10 cellular contexts compared by ENCODE assay signal in the genomic region with DNA sequence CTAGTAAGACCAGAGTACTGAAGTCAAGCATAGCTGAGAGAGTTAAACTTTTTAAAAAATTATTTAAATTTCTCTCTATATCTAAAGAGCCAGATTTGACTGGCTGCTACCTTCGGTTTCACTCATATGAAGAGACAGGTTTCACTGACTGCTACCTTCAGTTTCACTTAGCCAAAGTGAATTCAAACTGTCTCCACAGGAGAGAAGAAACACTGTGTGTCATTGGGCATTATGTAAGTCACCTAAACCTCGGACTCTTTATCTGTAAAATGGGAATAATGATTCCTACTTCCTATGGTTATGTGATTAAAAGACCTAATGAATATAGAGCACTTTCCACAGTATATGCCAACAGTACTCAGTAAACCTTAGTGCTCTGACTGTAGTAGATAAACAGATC. TPM values are rescaled to one million over a fixed set of nuclear protein-coding genes. Genes with fewer than 3 reads are reported as not detected.
DNase-seq lines count a peak whose midpoint lies in the region; ATAC-seq, FAIRE-seq and TF ChIP-seq lines count a peak whose summit lies in the region.
"Had no signal": no experiment of that assay in that cellular context is flagged by ENCODE, and none has a peak within 500 bp of the region (broad histone marks: within the 10 kb centered on the region; RNA-seq: fewer than 3 reads in every experiment).

No MANE protein-coding gene starts in this region.

- in situ Hi-C loops in GM12878 (cut with MboI): no loop called here

- RAD21 ChIA-PET in GM12878 (lab: Charles Lee; ENCODE audit: unreplicated experiment): no interaction called here

- TF ChIP-seq RAD21 in A549 (conservative IDR thresholded peaks at IDR 0.05 in 1 of 2, IDR thresholded peaks at IDR 0.05 in 1 of 2) (no peak), GM12878 (IDR thresholded peaks at IDR 0.05; ENCODE audit: insufficient read depth, low read depth, low read length) (no peak)

- no peaks in the 10 kb centered on the region for H3K9me3 Mint-ChIP-seq in glutamatergic neuron (ENCODE audit: unreplicated experiment)

- H2AFZ ChIP-seq in GM12878 (ENCODE audit: control insufficient read depth, low read depth, low read length): peak overlapping the region; percentile 83

- H3K4me3 ChIP-seq in A549 (no peak overlapping the region), GM12878 (no peak overlapping the region; the same call in 1 of the 2 replicates)

- H3K36me3 Mint-ChIP-seq in glutamatergic neuron (ENCODE audit: unreplicated experiment): no peaks in the 10 kb centered on the region

- CTCF ChIA-PET in A549 (lab: Yijun Ruan, JAX) (interaction anchor here (0.7 to 3.1 kb wide), 7 partner anchors 16 to 371 kb away, joined by 3 to 18 read pairs (median 3); partner anchors contain the start of gene MET), GM12878 (lab: Yijun Ruan, JAX) (interaction anchor here (0.7 to 1.2 kb wide), 2 partner anchors 39 to 82 kb away, joined by 4 read pairs; no protein-coding TSS in a partner anchor)

- no TSS peak for BruUV-seq in GM12878 (replicated peaks; lab: Mats Ljungman, UMichigan)

- peaks cover 5% of the 10 kb centered on the region for H3K4me1 Mint-ChIP-seq in glutamatergic neuron (ENCODE audit: low read depth, unreplicated experiment)

- no peaks in the 10 kb centered on the region; a peak in 1 of 4 replicates for H3K27me3 ChIP-seq in GM12878 (replicated peaks in 1 of 2; ENCODE audit: control insufficient read depth in 2 of 2, insufficient read depth in 2 of 2, low read length in 1 of 2)

- H3K4me2 ChIP-seq in A549 (peak overlapping the region; percentile 72), GM12878 (ENCODE audit: control insufficient read depth, insufficient read depth) (peak overlapping the region; percentile 73)

- no peak for TF ChIP-seq CTCF in A549 (IDR thresholded peaks at IDR 0.05)
- TF ChIP-seq CTCF in GM12878 (IDR thresholded peaks at IDR 0.05 in 2 of 3, conservative IDR thresholded peaks at IDR 0.05 in 1 of 3; ENCODE audit: control insufficient read depth in 2 of 3, extremely low read depth in 1 of 3, insufficient read depth in 1 of 3, low read depth in 3 of 3, low read length in 3 of 3): no peak
- no peak for TF ChIP-seq CTCF in glutamatergic neuron (IDR thresholded peaks at IDR 0.05; ENCODE audit: partially characterized antibody, unreplicated experiment)

- DNase-seq in A549 (ENCODE audit: low read depth in 1 of 2, low spot score in 1 of 2): no peak
- peak; percentile 30 for DNase-seq in GM12878 (ENCODE audit: low read depth, low spot score)
- DNase-seq in glutamatergic neuron: no peak
- DNase-seq in SKM-1 treated with dmso at 0.1 percent for 144 hours (lab: John Stamatoyannopoulos, UW; ENCODE audit: unreplicated experiment): no peak
- no peak for DNase-seq in NCI-H1105 (lab: John Stamatoyannopoulos, UW)
- DNase-seq: AML-193, SW 1271 had no signal

- SMC1A ChIA-PET in GM12878 (lab: Charles Lee; ENCODE audit: uncharacterized antibody, unreplicated experiment): interaction anchor here (1.4 kb wide), 1 partner anchor 8 kb away, joined by 9 read pairs; no protein-coding TSS in a partner anchor

- H3K27ac ChIP-seq in A549 (peak overlapping the region; percentile 85 to 90), GM12878 (ENCODE audit: control insufficient read depth, insufficient read depth) (peak overlapping the region; percentile 39; the same call in 1 of the 2 replicates)

- no peak overlapping the region for H3K4me3 Mint-ChIP-seq in glutamatergic neuron (ENCODE audit: unreplicated experiment)

- intact Hi-C loops in GM12878 (cut with micrococcal nuclease; ENCODE audit: unreplicated experiment): no loop called here

- POLR2A ChIA-PET in A549 (lab: Yijun Ruan, JAX) (interaction anchor here (1.3 to 4.6 kb wide), 4 partner anchors 23 to 174 kb away, joined by 3 to 24 read pairs (median 5); partner anchors contain the start of gene MET), GM12878 (lab: Charles Lee) (no interaction called here)

- FAIRE-seq in A549 (lab: Jason Lieb, UNC) (peak; percentile 90), GM12878 (lab: Jason Lieb, UNC) (peak; percentile 78)

- no peaks in the 10 kb centered on the region for H4K20me1 ChIP-seq in GM12878 (ENCODE audit: control insufficient read depth, insufficient read depth)

- no peaks in the 10 kb centered on the region for H3K27me3 Mint-ChIP-seq in glutamatergic neuron (ENCODE audit: unreplicated experiment)

- WGBS in A549 (ENCODE audit: missing lambda C conversion rate): 24% methylated on average over 2 of the region's 2 CpGs
- 2% methylated on average over 2 of the region's 2 CpGs for WGBS in GM12878 (ENCODE audit: insufficient coverage, insufficient replicate concordance, low lambda C conversion rate, missing lambda C conversion rate)

- no peak overlapping the region for H3K27ac Mint-ChIP-seq in glutamatergic neuron (ENCODE audit: unreplicated experiment)

- no peaks in the 10 kb centered on the region for H3K9me3 ChIP-seq in A549
- H3K9me3 ChIP-seq in GM12878 (replicated peaks; ENCODE audit: control insufficient read depth, insufficient read depth, low read length): no peaks in the 10 kb centered on the region

- peak; percentile 3 to 16; a peak in 5 of 6 replicates for ATAC-seq in A549
- ATAC-seq in GM19328 (IDR thresholded peaks at IDR 0.05; ENCODE audit: unreplicated experiment): peak; percentile 90
- ATAC-seq in HG02981 (IDR thresholded peaks at IDR 0.05; ENCODE audit: unreplicated experiment): peak; percentile 90
- ATAC-seq in GM12878: peak; percentile 95
- no peak for ATAC-seq in esophagus mucosa

- TF ChIP-seq EP300 in A549 (IDR thresholded peaks at IDR 0.05) (no peak), GM12878 (IDR thresholded peaks at IDR 0.05; ENCODE audit: borderline replicate concordance in 1 of 2, control insufficient read depth in 1 of 2, low read depth in 2 of 2, low read length in 2 of 2) (no peak)

- H3K36me3 ChIP-seq in GM12878 (ENCODE audit: control insufficient read depth in 2 of 2, insufficient read depth in 2 of 2, low read length in 1 of 2): no peaks in the 10 kb centered on the region

- H3K9ac ChIP-seq in GM12878 (ENCODE audit: control insufficient read depth, insufficient read depth, low read length): no peak overlapping the region; the same call in 1 of the 2 replicates

- H3K79me2 ChIP-seq in GM12878 (ENCODE audit: control insufficient read depth, insufficient read depth, low read length): no peaks in the 10 kb centered on the region

- H3K4me1 ChIP-seq in A549 (peaks cover 55% of the 10 kb centered on the region), GM12878 (ENCODE audit: control insufficient read depth, insufficient read depth, low read length) (peaks cover 16% of the 10 kb centered on the region)

- TF ChIP-seq POLR2A in A549 (IDR thresholded peaks at IDR 0.05; ENCODE audit: low read length) (no peak), GM12878 (IDR thresholded peaks at IDR 0.05; ENCODE audit: low read depth, low read length) (no peak)

TF ChIP-seq in A549, 52 proteins besides CTCF, POLR2A, EP300 and RAD21 (continues in another document):
- no peak for TF ChIP-seq JUN (IDR thresholded peaks at IDR 0.05)
- no peak for TF ChIP-seq MYC (IDR thresholded peaks at IDR 0.05; ENCODE audit: borderline replicate concordance, low read length)
- TF ChIP-seq POLR2AphosphoS2 (conservative IDR thresholded peaks at IDR 0.05; ENCODE audit: low read length): no peak

TF ChIP-seq in GM12878, 131 proteins besides CTCF, POLR2A, EP300 and RAD21:
- TF ChIP-seq, protein P1, sequence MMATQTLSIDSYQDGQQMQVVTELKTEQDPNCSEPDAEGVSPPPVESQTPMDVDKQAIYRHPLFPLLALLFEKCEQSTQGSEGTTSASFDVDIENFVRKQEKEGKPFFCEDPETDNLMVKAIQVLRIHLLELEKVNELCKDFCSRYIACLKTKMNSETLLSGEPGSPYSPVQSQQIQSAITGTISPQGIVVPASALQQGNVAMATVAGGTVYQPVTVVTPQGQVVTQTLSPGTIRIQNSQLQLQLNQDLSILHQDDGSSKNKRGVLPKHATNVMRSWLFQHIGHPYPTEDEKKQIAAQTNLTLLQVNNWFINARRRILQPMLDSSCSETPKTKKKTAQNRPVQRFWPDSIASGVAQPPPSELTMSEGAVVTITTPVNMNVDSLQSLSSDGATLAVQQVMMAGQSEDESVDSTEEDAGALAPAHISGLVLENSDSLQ (IDR thresholded peaks at IDR 0.05): peak; percentile 68; the same call in 1 of the 2 replicates
- TF ChIP-seq HDGF (IDR thresholded peaks at IDR 0.05) (no peak), CBX5 (IDR thresholded peaks at IDR 0.05; ENCODE audit: low read depth) (0 out of 2 replicates have a peak, but pooled peaks have one; percentile 15), ZNF384 (IDR thresholded peaks at IDR 0.05; ENCODE audit: borderline replicate concordance, low read depth, low read length) (no peak)

RNA-seq across cellular contexts. Expression of gene MET, which starts 41.6 kb away (rescaled TPM):
- 161 and 165 TPM in 2 replicates for polyA plus RNA-seq in A549 (2011; rRNA removed)
- polyA plus RNA-seq in A549 (2012; cell fraction: cytosol; rRNA removed): 35.2 and 44.0 TPM in 2 replicates
- polyA plus RNA-seq in A549 (2012; cell fraction: nucleus; rRNA removed): 33.9 and 45.5 TPM in 2 replicates
- polyA plus RNA-seq in A549 (2017; fragmentation: RNase III; extraction: RNeasy Plus Mini Kit Qiagen cat#74134 plus additional on column Dnase treatment): 65.1 to 77.9 TPM (median 72.3 TPM) in 3 replicates
- 417 and 431 TPM in 2 replicates for polyA minus RNA-seq in A549 (2011; rRNA and poly(A)+ RNA removed)
- total RNA-seq in GM12878 (2013; cell fraction: nucleolus; rRNA removed): not detected in 2 replicates
- not detected in 2 replicates for total RNA-seq in GM12878 (2014; rRNA removed)
- total RNA-seq in GM12878 (2014; rRNA removed; fragmentation: Illumina TruSeq; extraction: Trizol): not detected in 2 replicates
- 0.21 TPM in 2 replicates for total RNA-seq in GM12878 (2021)
- 0.03 TPM for polyA plus RNA-seq in GM12878 (2011; ENCODE audit: low read depth)
- not detected in 2 replicates for polyA plus RNA-seq in GM12878 (2011; rRNA removed)
- not detected in 2 replicates for polyA plus RNA-seq in GM12878 (2011; cell fraction: cytosol; rRNA removed)
- not detected in 2 replicates for polyA plus RNA-seq in GM12878 (2011; cell fraction: nucleus; rRNA removed)
- polyA plus RNA-seq in GM12878 (2012): 0.07 and 0.12 TPM in 2 replicates
- polyA plus RNA-seq in GM12878 (2014; fragmentation: Illumina TruSeq; extraction: Trizol): not detected in 2 replicates
- polyA plus RNA-seq in GM12878 (2014; fragmentation: Nextera tagmentation; extraction: Ambion mirVana): not detected
- not detected in 2 replicates for polyA plus RNA-seq in GM12878 (2014; rRNA removed)
- under 1 TPM in 1 of 2 experiments, not detected in 1; 0.01 TPM for polyA plus RNA-seq in GM12878 (2016; fragmentation: Nextera tagmentation; extraction: Ambion mirVana)
- polyA minus RNA-seq in GM12878 (2011; rRNA and poly(A)+ RNA removed): not detected in 2 replicates
- 0.80 and 1.2 TPM in 2 replicates for polyA minus RNA-seq in GM12878 (2011; cell fraction: cytosol; rRNA and poly(A)+ RNA removed)
- polyA minus RNA-seq in GM12878 (2011; cell fraction: nucleus; rRNA and poly(A)+ RNA removed): 0.24 and 0.48 TPM in 2 replicates
- 0.56 TPM for total RNA-seq in glutamatergic neuron (ENCODE audit: unreplicated experiment)
- total RNA-seq in esophagus mucosa: 10.4 TPM

Comparison
In these comparisons a context has a peak if more than half of its experiments do, and no peak if none do; other contexts are left out.
1. Of the 24 proteins assayed by ChIP-seq in both GM12878 and A549: peak only in GM12878: none; only in A549: KDM1A; in both: none; in neither: 23.